8 cellular contexts compared by ENCODE assay signal in genomic region chr1:168082008-168082876, GRCh38. TPM values are rescaled to one million over a fixed set of nuclear protein-coding genes. Genes with fewer than 3 reads are reported as not detected.
DNase-seq lines count a peak whose midpoint lies in the region; ATAC-seq and TF ChIP-seq lines count a peak whose summit lies in the region.

No MANE protein-coding gene starts in this region.

- TF ChIP-seq POLR2A in lower leg skin (IDR thresholded peaks at IDR 0.05), result no peak

- no peaks in the 10 kb centered on the region for H3K36me3 ChIP-seq in colonic mucosa

- H3K27me3 ChIP-seq in colonic mucosa, result no peaks in the 10 kb centered on the region

- peak; percentile 88 for ATAC-seq in GM19455 (IDR thresholded peaks at IDR 0.05; ENCODE audit: unreplicated experiment)
- peak; percentile 87 for ATAC-seq in HG03521 (IDR thresholded peaks at IDR 0.05; ENCODE audit: unreplicated experiment)

- peaks cover 8% of the 10 kb centered on the region for H3K4me1 ChIP-seq in colonic mucosa

- WGBS in lower leg skin, 2 donors, result 54 to 55% methylated on average over 8 of the region's 8 CpGs

- H3K9ac ChIP-seq in colonic mucosa (ENCODE audit: low read depth in 2 of 2, low read length in 2 of 2), result no peak overlapping the region

- TF ChIP-seq CTCF in colonic mucosa (IDR thresholded peaks at IDR 0.05) (peak; percentile 81), lower leg skin (IDR thresholded peaks at IDR 0.05) (peak in 1 of 3 donors; percentile 35)

- H3K9me3 ChIP-seq in colonic mucosa, result no peaks in the 10 kb centered on the region

- peak; percentile 66 for DNase-seq in COLO668 (lab: John Stamatoyannopoulos, UW; ENCODE audit: unreplicated experiment)
- DNase-seq in NCI-H526 (lab: John Stamatoyannopoulos, UW), result peak; percentile 84 to 93
- peak; percentile 80 for DNase-seq in activated CD4-positive, alpha-beta T cell treated with anti-CD3 and anti-CD28 coated beads for 48 hours
- peak; percentile 81 for DNase-seq in colonic mucosa
- peak; percentile 61 to 94 for DNase-seq in lower leg skin (ENCODE audit: low spot score in 2 of 2)
- DNase-seq in stimulated activated CD8-positive, alpha-beta memory T cell treated with anti-CD3 and anti-CD28 coated beads, Interleukin-12 subunit alpha, Interleukin-12 subunit beta, amount 100 ng/mL, for 1 hour (ENCODE audit: low read depth), result peak; percentile 30

- intact Hi-C loops in colonic mucosa (cut with DNase I) (loop anchor here (10.0 kb wide), 1 partner anchor 367 kb away; no protein-coding TSS in a partner anchor), lower leg skin (cut with DNase I; ENCODE audit: low total_unique reads) (no loop called here)

- H3K27ac ChIP-seq in colonic mucosa, result no peak overlapping the region

- H3K4me3 ChIP-seq in colonic mucosa (no peak overlapping the region), lower leg skin (ENCODE audit: low read depth, poor library complexity, severe bottlenecking) (no peak overlapping the region)

RNA-seq across cellular contexts. Expression of gene GPR161, which starts 54.5 kb away (rescaled TPM):
- 1 to 10 TPM; 2.5 to 3.2 TPM for total RNA-seq in colonic mucosa
- total RNA-seq in lower leg skin, result 1 to 10 TPM in 3 of 4 donors, under 1 TPM in 1; 0.97 to 5.9 (median 1.6) TPM

Comparison
In these comparisons a context has a peak if more than half of its experiments do, and no peak if none do; other contexts are left out.
1. DNase-seq: peak in every context shown above with its lines; median percentile 88 in NCI-H526; 81 in colonic mucosa; 80 in activated CD4-positive, alpha-beta T cell treated with anti-CD3 and anti-CD28 coated beads for 48 hours; 78 in lower leg skin; 66 in COLO668; 30 in stimulated activated CD8-positive, alpha-beta memory T cell treated with anti-CD3 and anti-CD28 coated beads, Interleukin-12 subunit alpha, Interleukin-12 subunit beta, amount 100 ng/mL, for 1 hour.